Comparison of ENCODE assay signal across 1 cellular context in the genomic region with DNA sequence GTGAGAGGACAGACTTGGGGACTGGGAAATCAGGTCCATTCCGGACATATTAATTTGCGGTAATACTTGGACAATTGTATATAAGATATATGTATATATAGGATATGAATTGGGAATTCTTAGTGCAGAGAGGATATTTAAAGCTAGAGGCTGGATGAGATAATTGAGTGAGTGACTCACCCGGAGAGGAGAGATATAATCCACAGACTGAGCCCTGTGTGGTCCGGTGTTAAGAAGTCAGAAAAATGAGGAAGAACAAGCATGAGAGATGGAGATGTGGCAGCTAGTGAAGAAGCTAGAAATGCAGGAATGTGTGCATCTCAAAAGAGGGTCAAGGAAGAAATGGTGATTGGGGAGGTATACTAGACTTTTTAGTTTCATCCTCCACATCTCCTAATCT.
TF ChIP-seq lines count a peak whose summit lies in the region.

No MANE protein-coding gene starts in this region.

TF ChIP-seq in H1, 55 proteins besides CTCF, POLR2A, EP300 and RAD21:
- TF ChIP-seq BRCA1 (IDR thresholded peaks at IDR 0.05; ENCODE audit: low read depth, low read length) (no peak), POU5F1 (IDR thresholded peaks at IDR 0.05; ENCODE audit: low read depth, low read length) (no peak), SP2 (IDR thresholded peaks at IDR 0.05; ENCODE audit: low read length) (no peak), MAFK (IDR thresholded peaks at IDR 0.05; ENCODE audit: low read depth, low read length) (no peak), RNF2 (IDR thresholded peaks at IDR 0.05; ENCODE audit: borderline replicate concordance, low read depth, low read length, missing control alignments, poor library complexity, severe bottlenecking) (no peak), TCF12 (IDR thresholded peaks at IDR 0.05; ENCODE audit: low read depth, low read length) (no peak), SAP30 (IDR thresholded peaks at IDR 0.05; ENCODE audit: insufficient read depth, insufficient replicate concordance, low read length) (no peak), KDM5A (IDR thresholded peaks at IDR 0.05; ENCODE audit: low read length) (no peak), NRF1 (IDR thresholded peaks at IDR 0.05; ENCODE audit: low read depth, low read length) (no peak), EZH2 (IDR thresholded peaks at IDR 0.05; ENCODE audit: low read depth, low read length, severe bottlenecking) (no peak), FOSL1 (IDR thresholded peaks at IDR 0.05; ENCODE audit: insufficient read depth, low read depth, low read length) (no peak), ZNF274 (IDR thresholded peaks at IDR 0.05; ENCODE audit: borderline replicate concordance, extremely low read depth, low read length) (no peak), EGR1 (IDR thresholded peaks at IDR 0.05; ENCODE audit: borderline replicate concordance, low read depth, low read length) (no peak), MAX (IDR thresholded peaks at IDR 0.05) (no peak), RBBP5 (IDR thresholded peaks at IDR 0.05; ENCODE audit: borderline replicate concordance, low read depth, low read length) (no peak), TAF7 (optimal IDR thresholded peaks at IDR 0.05; ENCODE audit: borderline replicate concordance, low read depth, low read length) (no peak)
